24 cellular contexts compared by ENCODE assay signal in the genomic region with DNA sequence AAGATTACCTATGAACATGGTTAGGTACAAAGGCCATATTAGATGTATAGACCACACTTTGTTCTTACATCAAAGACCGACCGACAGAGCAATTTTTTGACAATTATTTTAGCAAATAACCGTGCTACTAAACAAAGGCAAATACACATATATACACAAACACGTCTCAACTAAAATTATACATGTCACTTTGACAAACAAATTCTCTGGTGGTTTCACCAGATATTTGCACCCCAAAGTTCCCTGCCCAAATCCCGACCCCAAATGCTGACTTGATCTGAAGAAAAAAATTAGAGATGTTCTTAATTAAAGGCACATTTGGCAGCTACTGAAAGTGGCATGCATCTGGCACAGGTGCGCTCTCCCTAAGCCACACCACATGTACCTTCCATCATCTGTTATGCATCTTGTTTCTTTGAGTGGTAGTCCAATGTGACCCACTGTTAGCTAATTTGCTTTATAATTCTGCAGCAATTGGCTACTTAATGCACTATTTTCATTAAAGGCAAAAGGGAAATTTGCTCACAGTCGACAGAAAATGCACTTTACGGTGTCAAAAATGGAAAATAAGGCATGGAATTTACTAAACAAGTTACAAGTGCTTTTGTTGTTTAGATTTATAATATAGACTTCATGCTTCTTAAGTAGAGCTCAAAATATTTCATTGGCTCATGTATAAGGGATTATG.
"Had no signal": no experiment of that assay in that cellular context is flagged by ENCODE, and none has a peak within 500 bp of the region (broad histone marks: within the 10 kb centered on the region; RNA-seq: fewer than 3 reads in every experiment).

No MANE protein-coding gene starts in this region.

- H3K27ac Mint-ChIP-seq: activated CD4-positive, alpha-beta T cell treated with anti-CD3 and anti-CD28 coated beads for 36 hours; activated CD4-positive, alpha-beta T cell treated with anti-CD3 and anti-CD28 coated beads, Interleukin-2, amount 10 ng/mL, durations not matched to agents 24 days and 14 days; activated CD8-positive, alpha-beta T cell treated with anti-CD3 and anti-CD28 coated beads for 36 hours; activated naive CD4-positive, alpha-beta T cell treated with anti-CD3 and anti-CD28 coated beads for 36 hours; activated naive CD8-positive, alpha-beta T cell; activated T-helper 2 cell treated with anti-CD3 and anti-CD28 coated beads, Interferon-gamma antibody, Interleukin-2, Interleukin-4, amounts not matched to agents 10 μg/mL and 5 μg/mL and 100 μg/mL, durations not matched to agents 14 hours and 24 hours and 36 hours; dendritic cell treated with granulocyte-macrophage colony-stimulating factor and Interleukin-4, amounts not matched to agents 40 ng/mL and 50 ng/mL, for 4 days; endodermal cell had no signal

- ATAC-seq: activated CD4-positive, alpha-beta T cell treated with anti-CD3 and anti-CD28 coated beads for 36 hours; activated CD8-positive, alpha-beta T cell treated with anti-CD3 and anti-CD28 coated beads for 36 hours; activated T-cell treated with anti-CD3 and anti-CD28 coated beads, Interleukin-2, amount 50 U/mL, for 4 hours; esophagus mucosa had no signal

- H3K4me3 Mint-ChIP-seq: activated CD4-positive, alpha-beta T cell treated with anti-CD3 and anti-CD28 coated beads for 36 hours; activated CD4-positive, alpha-beta T cell treated with anti-CD3 and anti-CD28 coated beads, Interleukin-2, amount 10 ng/mL, durations not matched to agents 24 days and 14 days; activated CD8-positive, alpha-beta T cell treated with anti-CD3 and anti-CD28 coated beads for 36 hours; activated naive CD4-positive, alpha-beta T cell treated with anti-CD3 and anti-CD28 coated beads for 36 hours; activated naive CD8-positive, alpha-beta T cell; activated T-cell treated with anti-CD3 and anti-CD28 coated beads, Interleukin-2, amount 50 U/mL, for 4 hours; central memory CD8-positive, alpha-beta T cell; dendritic cell treated with granulocyte-macrophage colony-stimulating factor and Interleukin-4, amounts not matched to agents 40 ng/mL and 50 ng/mL, for 4 days; endodermal cell had no signal

- H3K27me3 Mint-ChIP-seq: activated CD4-positive, alpha-beta T cell treated with anti-CD3 and anti-CD28 coated beads for 36 hours; activated CD4-positive, alpha-beta T cell treated with anti-CD3 and anti-CD28 coated beads, Interleukin-2, amount 10 ng/mL, durations not matched to agents 24 days and 14 days; activated CD8-positive, alpha-beta T cell treated with anti-CD3 and anti-CD28 coated beads for 36 hours; activated naive CD8-positive, alpha-beta T cell; central memory CD8-positive, alpha-beta T cell; dendritic cell treated with granulocyte-macrophage colony-stimulating factor and Interleukin-4, amounts not matched to agents 40 ng/mL and 50 ng/mL, for 4 days had no signal

- H3K4me1 Mint-ChIP-seq: activated CD4-positive, alpha-beta T cell treated with anti-CD3 and anti-CD28 coated beads for 36 hours; activated CD4-positive, alpha-beta T cell treated with anti-CD3 and anti-CD28 coated beads, Interleukin-2, amount 10 ng/mL, durations not matched to agents 24 days and 14 days had no signal

- H3K9me3 Mint-ChIP-seq: activated CD4-positive, alpha-beta T cell treated with anti-CD3 and anti-CD28 coated beads, Interleukin-2, amount 10 ng/mL, durations not matched to agents 24 days and 14 days; activated CD8-positive, alpha-beta T cell treated with anti-CD3 and anti-CD28 coated beads for 36 hours; activated naive CD4-positive, alpha-beta T cell treated with anti-CD3 and anti-CD28 coated beads for 36 hours; activated T-cell treated with anti-CD3 and anti-CD28 coated beads, Interleukin-2, amount 50 U/mL, for 4 hours; activated T-helper 2 cell treated with anti-CD3 and anti-CD28 coated beads, Interferon-gamma antibody, Interleukin-2, Interleukin-4, amounts not matched to agents 10 μg/mL and 5 μg/mL and 100 μg/mL, durations not matched to agents 14 hours and 24 hours and 36 hours; central memory CD8-positive, alpha-beta T cell; dendritic cell treated with granulocyte-macrophage colony-stimulating factor and Interleukin-4, amounts not matched to agents 40 ng/mL and 50 ng/mL, for 4 days; endodermal cell had no signal

- DNase-seq: activated CD4-positive, alpha-beta T cell treated with anti-CD3 and anti-CD28 coated beads for 36 hours; activated CD4-positive, alpha-beta T cell treated with anti-CD3 and anti-CD28 coated beads, Interleukin-2, amount 10 ng/mL, durations not matched to agents 24 days and 14 days; activated CD4-positive, alpha-beta T cell treated with anti-CD3 and anti-CD28 coated beads, Interleukin-2, amount 50 U/mL, for 4 hours; activated CD4-positive, CD25-positive, alpha-beta regulatory T cell; activated CD4-positive, CD25-positive, alpha-beta regulatory T cell treated with anti-CD3 and anti-CD28 coated beads, Interleukin-2, amount 50 U/mL, for 72 hours; activated CD8-positive, alpha-beta memory T cell treated with anti-CD3 and anti-CD28 coated beads for 24 hours; activated CD8-positive, alpha-beta T cell treated with anti-CD3 and anti-CD28 coated beads for 36 hours; activated effector memory CD4-positive, alpha-beta T cell treated with anti-CD3 and anti-CD28 coated beads, Interleukin-2, amount 50 U/mL, for 16 hours; activated naive CD4-positive, alpha-beta T cell treated with anti-CD3 and anti-CD28 coated beads for 36 hours; activated T-cell treated with anti-CD3 and anti-CD28 coated beads, Interleukin-2, amount 50 U/mL, for 4 hours; amniotic stem cell; anterior cingulate cortex; brain microvascular endothelial cell; dorsolateral prefrontal cortex; effector memory CD4-positive, alpha-beta T cell; endodermal cell; foreskin fibroblast; head of caudate nucleus; T-helper 2 cell had no signal
